ENCODE assay signal across 2 cellular contexts in genomic region chr19:58346961-58347929, GRCh38.
TF ChIP-seq lines count a peak whose summit lies in the region.

No MANE protein-coding gene starts in this region.

TF ChIP-seq in HEK293T, 16 proteins besides CTCF, POLR2A, EP300 and RAD21:
- TF ChIP-seq SP1 (IDR thresholded peaks at IDR 0.05) (no peak), L3MBTL2 (conservative IDR thresholded peaks at IDR 0.05) (peak; percentile 83)

TF ChIP-seq in K562, 482 proteins besides CTCF, POLR2A, EP300 and RAD21 (continues in another document):
- TF ChIP-seq ZNF785 (CRISPR knock-in tag; IDR thresholded peaks at IDR 0.05) (no peak), ZFX (CRISPR knock-in tag; IDR thresholded peaks at IDR 0.05) (peak; percentile 87), CTBP1 (IDR thresholded peaks at IDR 0.05; ENCODE audit: borderline replicate concordance) (peak; percentile 63), MGA (IDR thresholded peaks at IDR 0.05) (peak; percentile 88), TRIM24 (IDR thresholded peaks at IDR 0.05) (0 out of 4 replicates have a peak, but pooled peaks of 1 of the 2 experiments have one; percentile 44), E2F4 (CRISPR knock-in tag; IDR thresholded peaks at IDR 0.05; ENCODE audit: low read depth) (0 out of 2 replicates have a peak, but pooled peaks have one; percentile 10), ZNF12 (CRISPR knock-in tag; IDR thresholded peaks at IDR 0.05) (peak; percentile 8; the same call in 1 of the 2 replicates), NFE2L1 (tag; IDR thresholded peaks at IDR 0.05; ENCODE audit: borderline replicate concordance, low read depth) (no peak), ZBTB7A (IDR thresholded peaks at IDR 0.05; ENCODE audit: borderline replicate concordance, control insufficient read depth, low read depth, low read length) (peak; percentile 69; the same call in 1 of the 2 replicates), TAF15 (IDR thresholded peaks at IDR 0.05; ENCODE audit: low read depth, low read length) (no peak), TFAP4 (CRISPR knock-in tag; IDR thresholded peaks at IDR 0.05; ENCODE audit: borderline replicate concordance) (peak; percentile 44; the same call in 1 of the 2 replicates), MNT (conservative IDR thresholded peaks at IDR 0.05) (0 out of 4 replicates have a peak, but pooled peaks of 1 of the 2 experiments have one; percentile 22), PHF8 (IDR thresholded peaks at IDR 0.05; ENCODE audit: borderline replicate concordance, low read length) (peak; percentile 81; the same call in 1 of the 2 replicates), MAX (CRISPR knock-in tag; IDR thresholded peaks at IDR 0.05) (peak; percentile 56; the same call in 1 of the 2 replicates), UBTF (IDR thresholded peaks at IDR 0.05; ENCODE audit: borderline replicate concordance in 1 of 2, low read depth in 2 of 2, low read length in 2 of 2) (0 out of 4 replicates have a peak, but pooled peaks of 1 of the 2 experiments have one; percentile 41), ZNF511 (CRISPR knock-in tag; IDR thresholded peaks at IDR 0.05) (peak; percentile 72), RFX1 (IDR thresholded peaks at IDR 0.05) (no peak), NRF1 (conservative IDR thresholded peaks at IDR 0.05 in 1 of 2, IDR thresholded peaks at IDR 0.05 in 1 of 2) (peak; percentile 94 to 95), POLR2AphosphoS5 (IDR thresholded peaks at IDR 0.05; ENCODE audit: control insufficient read depth, insufficient read depth, low read depth, low read length) (no peak), ETV5 (CRISPR knock-in tag; IDR thresholded peaks at IDR 0.05; ENCODE audit: low read depth) (peak; percentile 18; the same call in 1 of the 2 replicates), VEZF1 (CRISPR knock-in tag; IDR thresholded peaks at IDR 0.05) (peak; percentile 57; the same call in 1 of the 2 replicates), KDM5B (IDR thresholded peaks at IDR 0.05; ENCODE audit: insufficient replicate concordance, low read depth, low read length) (peak; percentile 68), FIP1L1 (IDR thresholded peaks at IDR 0.05; ENCODE audit: low read depth, low read length, poor library complexity, severe bottlenecking) (peak; percentile 22), HNRNPLL (IDR thresholded peaks at IDR 0.05; ENCODE audit: low read depth, low read length, poor library complexity, severe bottlenecking) (peak; percentile 19), RBM39 (optimal IDR thresholded peaks at IDR 0.05; ENCODE audit: low read depth, low read length) (no peak), KAT7 (CRISPR knock-in tag; IDR thresholded peaks at IDR 0.05; ENCODE audit: borderline replicate concordance) (0 out of 2 replicates have a peak, but pooled peaks have one; percentile 60), ZBTB11 (CRISPR knock-in tag; IDR thresholded peaks at IDR 0.05) (peak in 1 of 3 experiments; percentile 61; a peak in 1 of 6 replicates), CC2D1A (IDR thresholded peaks at IDR 0.05) (no peak), KLF1 (tag; IDR thresholded peaks at IDR 0.05) (peak; percentile 63; the same call in 1 of the 2 replicates)
